Comparison of ENCODE assay signal across 1 cellular context in the genomic region with DNA sequence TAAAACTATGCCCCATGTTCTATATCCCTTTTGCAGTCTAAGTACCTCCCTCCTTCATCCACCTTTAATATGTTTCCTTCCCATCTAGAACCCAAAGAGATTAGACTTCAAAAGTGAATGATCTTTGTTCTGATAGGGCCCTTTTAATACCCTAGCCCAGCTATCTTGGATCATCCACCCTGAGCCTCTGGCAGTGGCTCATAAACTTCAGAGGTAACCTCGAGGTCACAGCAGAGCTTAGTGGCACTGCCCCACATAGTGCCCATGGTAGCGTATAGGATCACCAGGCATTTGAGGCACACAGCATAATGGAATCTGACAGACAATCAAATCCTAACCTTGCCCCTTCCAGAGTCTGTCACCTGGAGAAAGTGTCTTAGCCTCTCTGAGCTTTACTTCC.
TF ChIP-seq lines count a peak whose summit lies in the region.

No MANE protein-coding gene starts in this region.

TF ChIP-seq in IMR-90, 13 proteins besides CTCF, POLR2A, EP300 and RAD21:
- TF ChIP-seq RFX5 (IDR thresholded peaks at IDR 0.05; ENCODE audit: low read depth, low read length), result no peak
- TF ChIP-seq RCOR1 (IDR thresholded peaks at IDR 0.05; ENCODE audit: insufficient replicate concordance, low read length), result no peak
- no peak for TF ChIP-seq BHLHE40 (IDR thresholded peaks at IDR 0.05; ENCODE audit: low read depth, low read length)
- no peak for TF ChIP-seq SMC3 (IDR thresholded peaks at IDR 0.05; ENCODE audit: low read depth, low read length)
